16 cellular contexts compared by ENCODE assay signal in genomic region chr19:1956868-1957492, GRCh38. TPM values are rescaled to one million over a fixed set of nuclear protein-coding genes. Genes with fewer than 3 reads are reported as not detected.
A peak's percentile ranks its signal among the peaks of the same experiment; 100 is the strongest.
DNase-seq lines count a peak whose midpoint lies in the region; ATAC-seq, FAIRE-seq and TF ChIP-seq lines count a peak whose summit lies in the region.
"Had no signal": no experiment of that assay in that cellular context is flagged by ENCODE, and none has a peak within 500 bp of the region (broad histone marks: within the 10 kb centered on the region; RNA-seq: fewer than 3 reads in every experiment).

No MANE protein-coding gene starts in this region.

- H3K9ac ChIP-seq in H1 (replicated peaks in 1 of 4; ENCODE audit: extremely low read depth in 1 of 4, low read depth in 3 of 4, low read length in 3 of 4), result no peak overlapping the region

- H3K27ac ChIP-seq in H1 (ENCODE audit: low read depth, low read length) (no peak overlapping the region), gastrocnemius medialis (peak overlapping the region; percentile 55 to 74 (median 66))
- H3K27ac ChIP-seq: SJSA1 had no signal

- H3K9me3 ChIP-seq in H1 (ENCODE audit: insufficient read depth in 2 of 2, low read depth in 1 of 2, low read length in 1 of 2) (no peaks in the 10 kb centered on the region), gastrocnemius medialis (no peaks in the 10 kb centered on the region)
- H3K9me3 ChIP-seq: SJSA1 had no signal

- intact Hi-C loops in gastrocnemius medialis (cut with DNase I; ENCODE audit: low total_unique reads), result no loop called here

- TF ChIP-seq RAD21 in H1 (IDR thresholded peaks at IDR 0.05 in 1 of 2, conservative IDR thresholded peaks at IDR 0.05 in 1 of 2; ENCODE audit: low read depth in 2 of 2, low read length in 2 of 2), result peak; percentile 29 to 40; a peak in 3 of 4 replicates

- no peak overlapping the region for H3K4ac ChIP-seq in H1 (replicated peaks; ENCODE audit: insufficient read length, low read depth, low read length)

- H4K20me1 ChIP-seq in H1 (replicated peaks in 1 of 2; ENCODE audit: control insufficient read depth in 1 of 2, insufficient read depth in 2 of 2, low read length in 2 of 2), result peaks cover 46 to 61% of the 10 kb centered on the region in 2 experiments

- peak overlapping the region; percentile 79; the same call in 1 of the 2 replicates for H4K8ac ChIP-seq in H1 (ENCODE audit: extremely low read depth, insufficient read depth, low read length)

- H3K4me3 ChIP-seq in H7 (ENCODE audit: insufficient read depth, low read depth, low read length) (no peak overlapping the region), H1 (ENCODE audit: extremely low read depth in 1 of 4, insufficient read depth in 2 of 4, low read depth in 3 of 4, low read length in 4 of 4) (no peak overlapping the region), kidney epithelial cell (ENCODE audit: low read depth, low read length) (no peak overlapping the region), gastrocnemius medialis (no peak overlapping the region)
- H3K4me3 ChIP-seq: SJSA1 had no signal

- no peak overlapping the region for H4K5ac ChIP-seq in H1 (ENCODE audit: insufficient read length, low read depth, low read length)

- 77% methylated on average over 28 of the region's 28 CpGs; no CpG with 5 or more reads in 1 of the 2 experiments for WGBS in H1 (ENCODE audit: extremely low coverage in 1 of 2, insufficient coverage in 1 of 2, insufficient read length in 1 of 2, insufficient replicate concordance in 2 of 2, low coverage in 1 of 2, low lambda C conversion rate in 2 of 2, missing lambda C conversion rate in 1 of 2), 2 experiments

- H4K91ac ChIP-seq in H1 (replicated peaks; ENCODE audit: insufficient read length, low read length), result no peak overlapping the region

- no peak overlapping the region for H3K14ac ChIP-seq in H1 (ENCODE audit: insufficient read length)

- H2BK20ac ChIP-seq in H1 (ENCODE audit: low read length), result no peak overlapping the region

- TF ChIP-seq CTCF in H1 (IDR thresholded peaks at IDR 0.05; ENCODE audit: control extremely low read depth in 1 of 3, insufficient read depth in 1 of 3, low read depth in 1 of 3, low read length in 3 of 3) (peak; percentile 47 to 80 (median 68)), kidney epithelial cell (IDR thresholded peaks at IDR 0.05; ENCODE audit: insufficient read depth, low read length, poor library complexity, severe bottlenecking) (peak; percentile 11), gastrocnemius medialis (IDR thresholded peaks at IDR 0.05 in 4 of 5, conservative IDR thresholded peaks at IDR 0.05 in 1 of 5) (no peak)

- CTCF ChIA-PET in H1 (lab: Charles Lee; ENCODE audit: partially characterized antibody), result interaction anchor here (0.7 to 2.6 kb wide), 9 partner anchors 10 to 33 kb away, joined by 3 to 23 read pairs (median 3); no protein-coding TSS in a partner anchor

- H3K36me3 ChIP-seq in H7 (replicated peaks; ENCODE audit: control insufficient read depth, insufficient read depth, low read length) (no peaks in the 10 kb centered on the region; the same call in none of the 2 replicates), H1 (ENCODE audit: control insufficient read depth in 2 of 4, insufficient read depth in 4 of 4, low read length in 3 of 4) (no peaks in the 10 kb centered on the region; a peak in 2 of 8 replicates), kidney epithelial cell (ENCODE audit: control insufficient read depth, insufficient read depth, low read length) (peaks cover under 1% of the 10 kb centered on the region), gastrocnemius medialis (no peaks in the 10 kb centered on the region)

- H3K23ac ChIP-seq in H1 (ENCODE audit: insufficient read length), result no peak overlapping the region

- in situ Hi-C loops in gastrocnemius medialis (cut with MboI; ENCODE audit: low sequenced_read_pairs in 4 of 4), result no loop called here

- no peak overlapping the region for H2BK15ac ChIP-seq in H1 (ENCODE audit: low read length)

- no peak overlapping the region; the same call in 1 of the 2 replicates for H3K18ac ChIP-seq in H1 (ENCODE audit: extremely low read depth, low read length)

- no peak overlapping the region for H2BK120ac ChIP-seq in H1 (replicated peaks; ENCODE audit: low read depth, low read length)

- H3K79me1 ChIP-seq in H1 (ENCODE audit: low read depth, low read length), result peaks cover 24% of the 10 kb centered on the region

- DNase-seq in H7 (peak; percentile 92), H1 (ENCODE audit: low read depth in 1 of 2, low spot score in 2 of 2) (peak in 1 of 2 experiments; percentile 81), kidney epithelial cell (ENCODE audit: low read depth) (no peak), gastrocnemius medialis (peak; percentile 77 to 92), GM12891 (ENCODE audit: insufficient read length, low spot score) (no peak), NCI-H748 (lab: John Stamatoyannopoulos, UW; ENCODE audit: unreplicated experiment) (no peak)
- DNase-seq: activated CD4-positive, alpha-beta memory T cell treated with anti-CD3 and anti-CD28 coated beads, Interleukin-2, amount 10 ng/mL, durations not matched to agents 7 days and 5 days; DMS53; KBM-7; kidney glomerular epithelial cell; NCI-H1105 had no signal

- ATAC-seq in gastrocnemius medialis (peak; percentile 88 to 96), GM21825 (IDR thresholded peaks at IDR 0.05; ENCODE audit: unreplicated experiment) (no peak), GM18907 (IDR thresholded peaks at IDR 0.05; ENCODE audit: unreplicated experiment) (no peak)

- TF ChIP-seq EP300 in H1 (IDR thresholded peaks at IDR 0.05; ENCODE audit: borderline replicate concordance in 1 of 2, low read depth in 2 of 2, low read length in 2 of 2), result no peak

- H3K4me1 ChIP-seq in H1 (replicated peaks in 1 of 4; ENCODE audit: control insufficient read depth in 3 of 4, insufficient read depth in 4 of 4, low read length in 3 of 4) (peaks cover 0 to 14% (median 9%) of the 10 kb centered on the region in 4 experiments; a peak in 5 of 7 replicates), gastrocnemius medialis (peaks cover 12 to 16% of the 10 kb centered on the region in 2 donors)
- H3K4me1 ChIP-seq: SJSA1 had no signal

- no peak overlapping the region for H2BK5ac ChIP-seq in H1 (ENCODE audit: low read depth, low read length)

- TF ChIP-seq POLR2A in H1 (IDR thresholded peaks at IDR 0.05; ENCODE audit: control extremely low read depth in 1 of 2, low read depth in 2 of 2, low read length in 2 of 2) (no peak), gastrocnemius medialis (IDR thresholded peaks at IDR 0.05) (no peak), GM12891 (IDR thresholded peaks at IDR 0.05; ENCODE audit: low read depth, low read length) (no peak)

- POLR2A ChIA-PET in H1 (lab: Charles Lee; ENCODE audit: partially characterized antibody), result interaction anchor here (0.8 kb wide), 1 partner anchor 51 kb away, joined by 3 read pairs; no protein-coding TSS in a partner anchor

- H2BK12ac ChIP-seq in H1 (ENCODE audit: low read depth, low read length), result no peak overlapping the region

- peaks cover 20 to 86% of the 10 kb centered on the region in 2 experiments for H3K79me2 ChIP-seq in H1 (ENCODE audit: control insufficient read depth in 1 of 2, insufficient read depth in 2 of 2, low read length in 2 of 2)

- H2AK5ac ChIP-seq in H1 (ENCODE audit: low read depth, low read length), result no peak overlapping the region

- no peak overlapping the region for H2AFZ ChIP-seq in H1 (ENCODE audit: low read length)

- H3K23me2 ChIP-seq in H1 (ENCODE audit: low read depth, low read length), result no peaks in the 10 kb centered on the region

- no peak overlapping the region for H3K4me2 ChIP-seq in H1 (ENCODE audit: insufficient read depth in 1 of 2, low read depth in 2 of 2, low read length in 2 of 2)

- no peak overlapping the region for H3K56ac ChIP-seq in H1 (replicated peaks; ENCODE audit: insufficient read length, low read depth, low read length)

- H3K27me3 ChIP-seq in H7 (ENCODE audit: control insufficient read depth, insufficient read depth, low read length) (no peaks in the 10 kb centered on the region), H1 (replicated peaks in 1 of 4; ENCODE audit: control insufficient read depth in 3 of 4, extremely low read depth in 1 of 4, insufficient read depth in 3 of 4, low read length in 3 of 4) (no peaks in the 10 kb centered on the region), kidney epithelial cell (ENCODE audit: control insufficient read depth, insufficient read depth, low read length) (no peaks in the 10 kb centered on the region), gastrocnemius medialis (no peaks in the 10 kb centered on the region)
- H3K27me3 ChIP-seq: SJSA1 had no signal

- FAIRE-seq in H1 (lab: Jason Lieb, UNC) (no peak), GM12891 (lab: Jason Lieb, UNC) (no peak)
- FAIRE-seq: astrocyte, TTC549 had no signal

RNA-seq across cellular contexts. Expression of gene CSNK1G2, which starts 16.0 kb away (rescaled TPM):
- 172 and 186 TPM in 2 replicates for total RNA-seq in H7 (2014; rRNA removed; shearing (Covaris generic))
- 99.5 and 108 TPM in 2 replicates for total RNA-seq in H1 (2021; fragmentation: NEBNext Ultra II Directional; extraction: Animal tissue kit (Norgen Biotek cat#: 25700))
- polyA plus RNA-seq in H1 (2011; rRNA removed), result 130 and 184 TPM in 2 replicates
- 123 TPM for polyA plus RNA-seq in H1 (2011; cell fraction: cytosol; rRNA removed)
- 379 TPM for polyA plus RNA-seq in H1 (2011; cell fraction: nucleus; rRNA removed)
- polyA plus RNA-seq in H1 (2012, experiment 1 of 2), result 99.6 to 116 TPM (median 105 TPM) in 4 replicates
- polyA plus RNA-seq in H1 (2012, experiment 2 of 2), result 147 TPM
- 141 TPM for polyA plus RNA-seq in H1 (2013, experiment 1 of 2)
- 142 TPM for polyA plus RNA-seq in H1 (2013, experiment 2 of 2)
- polyA minus RNA-seq in H1 (2011; rRNA and poly(A)+ RNA removed), result 46.6 and 71.7 TPM in 2 replicates
- 61.9 TPM for polyA minus RNA-seq in H1 (2011; cell fraction: cytosol; rRNA and poly(A)+ RNA removed)
- polyA minus RNA-seq in H1 (2011; cell fraction: nucleus; rRNA and poly(A)+ RNA removed), result 59.6 TPM
- total RNA-seq in kidney epithelial cell, result 95.8 and 105 TPM in 2 replicates
- 10 to 100 TPM; 37.9 to 42.9 (median 38.1) TPM for total RNA-seq in gastrocnemius medialis
- polyA plus RNA-seq in GM12891 (2012; ENCODE audit: low read depth, missing spikeins), result 37.1 TPM

RNA-seq across cellular contexts. Expression of gene ADAT3, which starts 51.8 kb away (rescaled TPM):
- total RNA-seq in H7 (2014; rRNA removed; shearing (Covaris generic)), result 10.0 and 12.7 TPM in 2 replicates
- total RNA-seq in H1 (2021; fragmentation: NEBNext Ultra II Directional; extraction: Animal tissue kit (Norgen Biotek cat#: 25700)), result 10.2 and 10.8 TPM in 2 replicates
- polyA plus RNA-seq in H1 (2011; rRNA removed), result 5.4 and 9.8 TPM in 2 replicates
- polyA plus RNA-seq in H1 (2011; cell fraction: cytosol; rRNA removed), result 3.8 TPM
- 8.3 TPM for polyA plus RNA-seq in H1 (2011; cell fraction: nucleus; rRNA removed)
- 2.4 to 6.3 TPM (median 5.5 TPM) in 4 replicates for polyA plus RNA-seq in H1 (2012, experiment 1 of 2)
- 4.1 TPM for polyA plus RNA-seq in H1 (2012, experiment 2 of 2)
- polyA plus RNA-seq in H1 (2013, experiment 1 of 2), result 7.0 TPM
- 6.6 TPM for polyA plus RNA-seq in H1 (2013, experiment 2 of 2)
- 1.0 TPM in 1 of 2 replicates, not detected in the other for polyA minus RNA-seq in H1 (2011; rRNA and poly(A)+ RNA removed)
- 7.4 TPM for polyA minus RNA-seq in H1 (2011; cell fraction: cytosol; rRNA and poly(A)+ RNA removed)
- polyA minus RNA-seq in H1 (2011; cell fraction: nucleus; rRNA and poly(A)+ RNA removed), result 7.8 TPM
- total RNA-seq in kidney epithelial cell (1.8 and 8.6 TPM in 2 replicates), gastrocnemius medialis (1 to 10 TPM; 2.1 to 3.6 (median 3.1) TPM)
- polyA plus RNA-seq in GM12891 (2012; ENCODE audit: low read depth, missing spikeins), result 3.9 TPM

RNA-seq across cellular contexts. Expression of gene SCAMP4, which starts 51.8 kb away (rescaled TPM):
- 33.4 and 35.7 TPM in 2 replicates for total RNA-seq in H7 (2014; rRNA removed; shearing (Covaris generic))
- total RNA-seq in H1 (2021; fragmentation: NEBNext Ultra II Directional; extraction: Animal tissue kit (Norgen Biotek cat#: 25700)), result 61.4 and 65.7 TPM in 2 replicates
- 17.1 and 39.6 TPM in 2 replicates for polyA plus RNA-seq in H1 (2011; rRNA removed)
- 24.4 TPM for polyA plus RNA-seq in H1 (2011; cell fraction: cytosol; rRNA removed)
- 75.6 TPM for polyA plus RNA-seq in H1 (2011; cell fraction: nucleus; rRNA removed)
- polyA plus RNA-seq in H1 (2012, experiment 1 of 2), result 35.8 to 66.0 TPM (median 58.3 TPM) in 4 replicates
- 37.8 TPM for polyA plus RNA-seq in H1 (2012, experiment 2 of 2)
- 58.4 TPM for polyA plus RNA-seq in H1 (2013, experiment 1 of 2)
- polyA plus RNA-seq in H1 (2013, experiment 2 of 2), result 60.6 TPM
- polyA minus RNA-seq in H1 (2011; rRNA and poly(A)+ RNA removed), result 20.5 TPM in 2 replicates
- polyA minus RNA-seq in H1 (2011; cell fraction: cytosol; rRNA and poly(A)+ RNA removed), result 26.4 TPM
- 39.3 TPM for polyA minus RNA-seq in H1 (2011; cell fraction: nucleus; rRNA and poly(A)+ RNA removed)
- total RNA-seq in kidney epithelial cell (167 and 178 TPM in 2 replicates), gastrocnemius medialis (10 to 100 TPM; 18.8 to 38.4 (median 26.7) TPM)
- 22.1 TPM for polyA plus RNA-seq in GM12891 (2012; ENCODE audit: low read depth, missing spikeins)

RNA-seq across cellular contexts. Expression of gene BTBD2, which starts 58.5 kb away (rescaled TPM):
- 126 and 129 TPM in 2 replicates for total RNA-seq in H7 (2014; rRNA removed; shearing (Covaris generic))
- total RNA-seq in H1 (2021; fragmentation: NEBNext Ultra II Directional; extraction: Animal tissue kit (Norgen Biotek cat#: 25700)), result 92.3 and 95.3 TPM in 2 replicates
- 91.7 and 142 TPM in 2 replicates for polyA plus RNA-seq in H1 (2011; rRNA removed)
- polyA plus RNA-seq in H1 (2011; cell fraction: cytosol; rRNA removed), result 63.4 TPM
- polyA plus RNA-seq in H1 (2011; cell fraction: nucleus; rRNA removed), result 97.0 TPM
- polyA plus RNA-seq in H1 (2012, experiment 1 of 2), result 66.1 to 117 TPM (median 109 TPM) in 4 replicates
- polyA plus RNA-seq in H1 (2012, experiment 2 of 2), result 90.9 TPM
- 59.3 TPM for polyA plus RNA-seq in H1 (2013, experiment 1 of 2)
- polyA plus RNA-seq in H1 (2013, experiment 2 of 2), result 59.3 TPM
- polyA minus RNA-seq in H1 (2011; rRNA and poly(A)+ RNA removed), result 28.7 and 37.4 TPM in 2 replicates
- 82.9 TPM for polyA minus RNA-seq in H1 (2011; cell fraction: cytosol; rRNA and poly(A)+ RNA removed)
- polyA minus RNA-seq in H1 (2011; cell fraction: nucleus; rRNA and poly(A)+ RNA removed), result 47.7 TPM
- total RNA-seq in kidney epithelial cell (51.3 and 66.1 TPM in 2 replicates), gastrocnemius medialis (10 to 100 TPM; 54.6 to 82.9 (median 63.6) TPM)
- polyA plus RNA-seq in GM12891 (2012; ENCODE audit: low read depth, missing spikeins), result 42.2 TPM

Comparison
In these comparisons a context has a peak if more than half of its experiments do, and no peak if none do; other contexts are left out.
1. DNase-seq: peak in H7 (single experiment) and gastrocnemius medialis (2 of 2); none in kidney epithelial cell (single experiment), GM12891 (single experiment) and NCI-H748 (single experiment).
2. CTCF ChIP-seq: peak in H1 (3 of 3) and kidney epithelial cell (single experiment); none in gastrocnemius medialis (0 of 5).
3. ATAC-seq: peak in gastrocnemius medialis (2 of 2); none in GM21825 (single experiment) and GM18907 (single experiment).